In the genomic region with DNA sequence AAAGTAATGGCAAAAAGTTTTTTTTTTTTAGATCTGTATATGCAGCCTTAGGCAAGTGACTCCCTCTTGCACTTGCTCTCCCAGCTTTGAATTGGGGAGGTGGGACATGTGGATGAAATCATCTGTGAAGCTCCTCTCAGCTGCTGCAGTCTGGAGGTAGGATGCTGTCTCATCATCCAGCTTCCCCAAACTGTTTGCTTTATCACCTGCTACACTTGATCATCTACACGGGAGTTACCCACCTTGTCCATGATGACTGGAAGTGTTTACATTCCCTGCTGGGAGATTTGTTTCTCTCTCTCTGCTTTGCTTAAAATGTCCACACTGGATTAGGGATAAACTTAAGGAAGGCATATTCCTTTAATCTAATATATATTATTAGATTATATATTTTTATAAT, we compare ENCODE assay signal across 19 cellular contexts. TPM values are rescaled to one million over a fixed set of nuclear protein-coding genes. Genes with fewer than 3 reads are reported as not detected.
A peak's percentile ranks its signal among the peaks of the same experiment; 100 is the strongest.
DNase-seq lines count a peak whose midpoint lies in the region; ATAC-seq, FAIRE-seq and TF ChIP-seq lines count a peak whose summit lies in the region.
"Had no signal": no experiment of that assay in that cellular context is flagged by ENCODE, and none has a peak within 500 bp of the region (broad histone marks: within the 10 kb centered on the region; RNA-seq: fewer than 3 reads in every experiment).

No MANE protein-coding gene starts in this region.

- no peak overlapping the region for H3K4me3 ChIP-seq in K562
- no peak overlapping the region for H3K4me3 ChIP-seq in foreskin fibroblast (ENCODE audit: low read depth in 1 of 2, low read length in 2 of 2)

- H3K9me3 Mint-ChIP-seq in CD4-positive, alpha-beta T cell = no peaks in the 10 kb centered on the region
- H3K9me3 Mint-ChIP-seq: CD4-positive, CD25-positive, alpha-beta regulatory T cell had no signal

- no peaks in the 10 kb centered on the region for H3K9me1 ChIP-seq in K562 (ENCODE audit: control insufficient read depth, insufficient read depth, low read length)

- H3K36me3 Mint-ChIP-seq in CD4-positive, alpha-beta T cell (ENCODE audit: low read depth) = no peaks in the 10 kb centered on the region
- H3K36me3 Mint-ChIP-seq: CD4-positive, CD25-positive, alpha-beta regulatory T cell; IgD-negative memory B cell had no signal

- no peaks in the 10 kb centered on the region for H3K4me1 Mint-ChIP-seq in CD4-positive, alpha-beta T cell (ENCODE audit: low read depth)

- TF ChIP-seq POLR2A in K562 (conservative IDR thresholded peaks at IDR 0.05) = no peak

- H3K79me2 ChIP-seq in K562 (ENCODE audit: control insufficient read depth, insufficient read depth, low read length) = no peaks in the 10 kb centered on the region

- H2AFZ ChIP-seq in K562 (ENCODE audit: low read depth, low read length) = no peak overlapping the region

- in situ Hi-C loops in K562 (cut with MboI) = no loop called here

- 0% methylated on average over 1 of the region's 1 CpG for WGBS in K562 (ENCODE audit: insufficient coverage, low coverage, missing lambda C conversion rate)

- H3K27me3 ChIP-seq in K562 (ENCODE audit: control insufficient read depth in 2 of 2, insufficient read depth in 2 of 2, low read length in 2 of 2) = no peaks in the 10 kb centered on the region
- peaks cover under 1% of the 10 kb centered on the region for H3K27me3 ChIP-seq in CD4-positive, alpha-beta T cell (ENCODE audit: control insufficient read depth, insufficient read depth, low read length)

- POLR2A ChIA-PET in K562 (lab: Yijun Ruan, JAX) = interaction anchor here (1.4 kb wide), 1 partner anchor 14 kb away, joined by 3 read pairs; no protein-coding TSS in a partner anchor
- POLR2A ChIA-PET in CD4-positive, alpha-beta T cell (lab: Charles Lee) = no interaction called here

- no peak overlapping the region for H3K4me3 Mint-ChIP-seq in CD4-positive, alpha-beta T cell
- H3K4me3 Mint-ChIP-seq: CD4-positive, CD25-positive, alpha-beta regulatory T cell; IgD-negative memory B cell had no signal

- no peaks in the 10 kb centered on the region for H3K9me3 ChIP-seq in K562 (replicated peaks; ENCODE audit: control insufficient read depth, insufficient read depth, low read depth, low read length)
- no peaks in the 10 kb centered on the region for H3K9me3 ChIP-seq in CD4-positive, alpha-beta T cell (ENCODE audit: control insufficient read depth, low read length)
- H3K9me3 ChIP-seq: BE2C, Caco-2 had no signal

- ATAC-seq in K562 = no peak
- ATAC-seq in CD4-positive, alpha-beta T cell (ENCODE audit: poor library complexity) = no peak
- ATAC-seq: HepG2 had no signal

- DNase-seq in DMS53 treated with DMSO at 0.1 percent for 48 hours (lab: John Stamatoyannopoulos, UW; ENCODE audit: unreplicated experiment) (peak; percentile 86), NCI-H1417 (lab: John Stamatoyannopoulos, UW) (peak in 2 of 3 experiments; percentile 3 to 53), K562 (ENCODE audit: extremely low read depth in 1 of 4, low spot score in 3 of 4) (peak in 3 of 4 experiments; percentile 16 to 52 (median 23)), foreskin fibroblast (no peak)
- DNase-seq in CD4-positive, alpha-beta T cell = no peak
- DNase-seq in activated effector memory CD4-positive, alpha-beta T cell treated with anti-CD3 and anti-CD28 coated beads, Interleukin-2, amount 50 U/mL, for 16 hours = no peak
- DNase-seq: ACHN; BE2C; C1 segment of cervical spinal cord; Caco-2; CD4-positive, CD25-positive, alpha-beta regulatory T cell; DMS79 treated with DMSO at 0.1 percent for 48 hours; GF-D8; GOT3; H7 had no signal

- no peak for TF ChIP-seq RAD21 in K562 (CRISPR knock-in tag; conservative IDR thresholded peaks at IDR 0.05 in 1 of 2, IDR thresholded peaks at IDR 0.05 in 1 of 2)

- CTCF ChIA-PET in K562 (lab: Yijun Ruan, JAX; ENCODE audit: low intra/inter-chr PET ratio) = no interaction called here
- CTCF ChIA-PET in CD4-positive, alpha-beta T cell (lab: Charles Lee) = no interaction called here

- H3K27ac ChIP-seq in K562 (ENCODE audit: extremely low read depth, low read depth, low read length) = no peak overlapping the region
- no peak overlapping the region for H3K27ac ChIP-seq in CD4-positive, alpha-beta T cell (ENCODE audit: low read depth, low read length)

- FAIRE-seq in K562 (lab: Jason Lieb, UNC) = peak; percentile 32
- FAIRE-seq: A204.1, D721Med, HepG2 had no signal

- intact Hi-C loops in K562 (cut with micrococcal nuclease) = loop anchor here (5.0 kb wide), 1 partner anchor 34 kb away; no protein-coding TSS in a partner anchor
- intact Hi-C loops in CD4-positive, alpha-beta T cell (cut with DNase I, micrococcal nuclease) = no loop called here

- no peak for TF ChIP-seq EP300 in K562 (IDR thresholded peaks at IDR 0.05; ENCODE audit: low read length)

- H3K4me1 ChIP-seq in K562 (replicated peaks in 1 of 2; ENCODE audit: control insufficient read depth in 2 of 2, insufficient read depth in 2 of 2, low read length in 2 of 2) = peaks cover 12 to 23% of the 10 kb centered on the region in 2 experiments; a peak in 4 of 5 replicates
- H3K4me1 ChIP-seq: BE2C, Caco-2 had no signal

- no peak overlapping the region for H3K9ac ChIP-seq in K562 (ENCODE audit: insufficient read depth in 1 of 2, low read depth in 2 of 2, low read length in 2 of 2)

- no peaks in the 10 kb centered on the region for H4K20me1 ChIP-seq in K562 (replicated peaks; ENCODE audit: control insufficient read depth, insufficient read depth, low read length)

- BruUV-seq in K562 (replicated peaks; lab: Mats Ljungman, UMichigan) = no TSS peak

- no peaks in the 10 kb centered on the region for H3K36me3 ChIP-seq in K562 (ENCODE audit: control insufficient read depth, insufficient read depth, low read length)
- H3K36me3 ChIP-seq: BE2C had no signal

- H3K4me2 ChIP-seq in K562 (ENCODE audit: insufficient read depth, low read length) = no peak overlapping the region

- no peak for TF ChIP-seq CTCF in K562 (IDR thresholded peaks at IDR 0.05 in 2 of 3, conservative IDR thresholded peaks at IDR 0.05 in 1 of 3; ENCODE audit: insufficient read depth in 2 of 3, low read depth in 1 of 3, low read length in 3 of 3)
- no peak for TF ChIP-seq CTCF in CD4-positive, alpha-beta T cell (IDR thresholded peaks at IDR 0.05)
- TF ChIP-seq CTCF in foreskin fibroblast (IDR thresholded peaks at IDR 0.05; ENCODE audit: low read depth, low read length) = no peak

- no peak overlapping the region for H3K27ac Mint-ChIP-seq in CD4-positive, alpha-beta T cell
- H3K27ac Mint-ChIP-seq: CD4-positive, CD25-positive, alpha-beta regulatory T cell; IgD-negative memory B cell had no signal

- peaks cover 21% of the 10 kb centered on the region for H3K27me3 Mint-ChIP-seq in CD4-positive, alpha-beta T cell

TF ChIP-seq in K562, 482 proteins besides CTCF, POLR2A, EP300 and RAD21 (continues in another document):
- no peak for TF ChIP-seq SIN3A (IDR thresholded peaks at IDR 0.05; ENCODE audit: borderline replicate concordance in 2 of 2, control insufficient read depth in 1 of 2, low read depth in 2 of 2, low read length in 2 of 2)

RNA-seq across cellular contexts. Expression of a gene that starts 8.5 kb away (rescaled TPM):
- 0.18 and 0.30 TPM in 2 replicates for total RNA-seq in K562 (2011; cell fraction: chromatin; rRNA removed; ENCODE audit: low replicate concordance)
- 0.13 and 0.33 TPM in 2 replicates for total RNA-seq in K562 (2011; cell fraction: nucleolus; rRNA removed)
- 0.23 TPM in 1 of 2 replicates, not detected in the other for total RNA-seq in K562 (2011; cell fraction: nucleoplasm; rRNA removed)
- total RNA-seq in K562 (2014; rRNA removed) = not detected in 2 replicates
- not detected in 2 replicates for total RNA-seq in K562 (2014; rRNA removed; fragmentation: Illumina TruSeq; extraction: Trizol)
- total RNA-seq in K562 (2015; rRNA removed; fragmentation: Illumina TruSeq; extraction: Trizol) = not detected in 2 replicates
- not detected in 2 replicates for total RNA-seq in K562 (2021)
- 0.32 and 0.38 TPM in 2 replicates for polyA plus RNA-seq in K562 (2011; rRNA removed)
- 0.28 and 0.31 TPM in 2 replicates for polyA plus RNA-seq in K562 (2011; cell fraction: cytosol; rRNA removed)
- polyA plus RNA-seq in K562 (2011; cell fraction: nucleus; rRNA removed) = 0.25 and 0.50 TPM in 2 replicates
- 0.07 TPM in 1 of 2 replicates, not detected in the other for polyA plus RNA-seq in K562 (2012)
- polyA plus RNA-seq in K562 (2014; fragmentation: Illumina TruSeq; extraction: Trizol) = not detected in 2 replicates
- not detected for polyA plus RNA-seq in K562 (2014; fragmentation: Nextera tagmentation; extraction: Ambion mirVana)
- not detected in 2 replicates for polyA plus RNA-seq in K562 (2014; rRNA removed)
- polyA minus RNA-seq in K562 (2011; rRNA and poly(A)+ RNA removed) = 0.21 TPM in 2 replicates
- polyA minus RNA-seq in K562 (2011; cell fraction: cytosol; rRNA and poly(A)+ RNA removed) = not detected in 2 replicates
- 0.11 and 0.13 TPM in 2 replicates for polyA minus RNA-seq in K562 (2011; cell fraction: nucleus; rRNA and poly(A)+ RNA removed)
- not detected for total RNA-seq in CD4-positive, alpha-beta T cell
- total RNA-seq: Caco-2; CD4-positive, CD25-positive, alpha-beta regulatory T cell; HepG2 had no signal
- polyA plus RNA-seq: CD4-positive, CD25-positive, alpha-beta regulatory T cell; HepG2; IgD-negative memory B cell had no signal

RNA-seq across cellular contexts. Expression of a gene that starts 57.6 kb away (rescaled TPM):
- total RNA-seq in K562 (2011; cell fraction: chromatin; rRNA removed; ENCODE audit: low replicate concordance) = not detected in 2 replicates
- total RNA-seq in K562 (2011; cell fraction: nucleolus; rRNA removed) = not detected in 2 replicates
- total RNA-seq in K562 (2011; cell fraction: nucleoplasm; rRNA removed) = not detected in 2 replicates
- total RNA-seq in K562 (2014; rRNA removed) (not detected in 2 replicates), K562 (2014; rRNA removed; fragmentation: Illumina TruSeq; extraction: Trizol) (not detected in 2 replicates), K562 (2015; rRNA removed; fragmentation: Illumina TruSeq; extraction: Trizol) (not detected in 2 replicates), K562 (2021) (not detected in 2 replicates)
- polyA plus RNA-seq in K562 (2011; rRNA removed) (0.14 TPM in 1 of 2 replicates, not detected in the other), K562 (2014; fragmentation: Illumina TruSeq; extraction: Trizol) (not detected in 2 replicates), K562 (2014; fragmentation: Nextera tagmentation; extraction: Ambion mirVana) (not detected), K562 (2014; rRNA removed) (not detected in 2 replicates)
- not detected in 2 replicates for polyA plus RNA-seq in K562 (2011; cell fraction: cytosol; rRNA removed)
- polyA plus RNA-seq in K562 (2011; cell fraction: nucleus; rRNA removed) = 0.33 TPM in 1 of 2 replicates, not detected in the other
- not detected in 2 replicates for polyA plus RNA-seq in K562 (2012)
- polyA minus RNA-seq in K562 (2011; rRNA and poly(A)+ RNA removed) = not detected in 2 replicates
- polyA minus RNA-seq in K562 (2011; cell fraction: cytosol; rRNA and poly(A)+ RNA removed) = not detected in 2 replicates
- not detected in 2 replicates for polyA minus RNA-seq in K562 (2011; cell fraction: nucleus; rRNA and poly(A)+ RNA removed)
- not detected for total RNA-seq in CD4-positive, alpha-beta T cell
- total RNA-seq: Caco-2; CD4-positive, CD25-positive, alpha-beta regulatory T cell; H7; HepG2 had no signal
- polyA plus RNA-seq: CD4-positive, CD25-positive, alpha-beta regulatory T cell; HepG2; IgD-negative memory B cell had no signal

Comparison
In these comparisons a context has a peak if more than half of its experiments do, and no peak if none do; other contexts are left out.
1. DNase-seq: peak in DMS53 treated with DMSO at 0.1 percent for 48 hours (single experiment), NCI-H1417 (2 of 3) and K562 (3 of 4); none in CD4-positive, alpha-beta T cell (0 of 10), foreskin fibroblast (0 of 2) and activated effector memory CD4-positive, alpha-beta T cell treated with anti-CD3 and anti-CD28 coated beads, Interleukin-2, amount 50 U/mL, for 16 hours (single experiment).